ENCODE assay signal across 38 cellular contexts in genomic region chr2:72696559-72696958, GRCh38.
"Had no signal": no experiment of that assay in that cellular context is flagged by ENCODE, and none has a peak within 500 bp of the region (broad histone marks: within the 10 kb centered on the region; RNA-seq: fewer than 3 reads in every experiment).

No MANE protein-coding gene starts in this region.

- H3K4me3 Mint-ChIP-seq: activated B cell treated with CpG ODN at 0.5 μM for 24 hours; activated CD4-positive, alpha-beta memory T cell treated with anti-CD3 and anti-CD28 coated beads for 36 hours; activated CD4-positive, alpha-beta T cell treated with anti-CD3 and anti-CD28 coated beads, Interleukin-2, amount 10 ng/mL, durations not matched to agents 24 days and 14 days; activated CD8-positive, alpha-beta T cell treated with anti-CD3 and anti-CD28 coated beads for 36 hours; activated naive CD4-positive, alpha-beta T cell treated with anti-CD3 and anti-CD28 coated beads for 36 hours; activated naive CD8-positive, alpha-beta T cell treated with anti-CD3 and anti-CD28 coated beads for 36 hours; activated T-cell treated with anti-CD3 and anti-CD28 coated beads, Interleukin-2, amount 50 U/mL, for 4 hours; activated T-cell treated with anti-CD3 and anti-CD28 coated beads, Interleukin-2, amount 50 U/mL, for 72 hours; activated T-helper 1 cell treated with anti-CD3 and anti-CD28 coated beads, Interleukin-12 subunit alpha, Interleukin-12 subunit beta, Interleukin-2, Interleukin-4 antibody, amounts not matched to agents 30 ng/mL and 10 ng/mL and 1 ng/mL, durations not matched to agents 14 hours and 24 hours and 36 hours; activated T-helper 17 cell treated with anti-CD3 and anti-CD28 coated beads, Interleukin-2, amount 50 U/mL, for 72 hours; brain; central memory CD8-positive, alpha-beta T cell; T-helper 1 cell treated with Interleukin-12 subunit alpha and Interleukin-12 subunit beta and Interleukin-4 antibody, amounts not matched to agents 30 μg/mL and 1 μg/mL, for 36 hours; T-helper 2 cell treated with Interferon-gamma antibody and Interleukin-4, amounts not matched to agents 5 μg/mL and 100 μg/mL, for 36 hours had no signal

- ATAC-seq: activated CD8-positive, alpha-beta T cell treated with anti-CD3 and anti-CD28 coated beads for 36 hours; activated naive CD4-positive, alpha-beta T cell treated with anti-CD3 and anti-CD28 coated beads, Interleukin-2, amount 50 U/mL, for 72 hours; activated T-cell treated with anti-CD3 and anti-CD28 coated beads, Interleukin-2, amount 50 U/mL, for 4 hours; activated T-cell treated with anti-CD3 and anti-CD28 coated beads, Interleukin-2, amount 50 U/mL, for 72 hours; activated T-helper 17 cell treated with anti-CD3 and anti-CD28 coated beads, Interleukin-2, amount 50 U/mL, for 72 hours had no signal

- H3K9me3 ChIP-seq: adrenal gland, ascending aorta had no signal

- FAIRE-seq: bronchial epithelial cell had no signal

- H3K27me3 ChIP-seq: adrenal gland, ascending aorta, cardiac muscle cell had no signal

- H3K4me3 ChIP-seq: adrenal gland, ascending aorta, cardiac muscle cell had no signal

- H3K36me3 ChIP-seq: adrenal gland, cardiac muscle cell had no signal

- H3K9me3 Mint-ChIP-seq: activated B cell treated with CpG ODN at 0.5 μM for 24 hours; activated CD4-positive, alpha-beta memory T cell treated with anti-CD3 and anti-CD28 coated beads for 36 hours; activated CD4-positive, alpha-beta T cell treated with anti-CD3 and anti-CD28 coated beads, Interleukin-2, amount 10 ng/mL, durations not matched to agents 24 days and 14 days; activated CD8-positive, alpha-beta T cell treated with anti-CD3 and anti-CD28 coated beads for 36 hours; activated naive CD4-positive, alpha-beta T cell treated with anti-CD3 and anti-CD28 coated beads for 36 hours; activated naive CD4-positive, alpha-beta T cell treated with anti-CD3 and anti-CD28 coated beads, Interleukin-2, amount 50 U/mL, for 72 hours; activated naive CD8-positive, alpha-beta T cell treated with anti-CD3 and anti-CD28 coated beads for 36 hours; activated T-cell treated with anti-CD3 and anti-CD28 coated beads, Interleukin-2, amount 50 U/mL, for 4 hours; activated T-cell treated with anti-CD3 and anti-CD28 coated beads, Interleukin-2, amount 50 U/mL, for 72 hours; activated T-helper 1 cell treated with anti-CD3 and anti-CD28 coated beads, Interleukin-12 subunit alpha, Interleukin-12 subunit beta, Interleukin-2, Interleukin-4 antibody, amounts not matched to agents 30 ng/mL and 10 ng/mL and 1 ng/mL, durations not matched to agents 14 hours and 24 hours and 36 hours; central memory CD8-positive, alpha-beta T cell; T-helper 1 cell treated with Interleukin-12 subunit alpha and Interleukin-12 subunit beta and Interleukin-4 antibody, amounts not matched to agents 30 μg/mL and 1 μg/mL, for 36 hours; T-helper 2 cell treated with Interferon-gamma antibody and Interleukin-4, amounts not matched to agents 5 μg/mL and 100 μg/mL, for 36 hours had no signal

- H3K27ac Mint-ChIP-seq: activated B cell treated with CpG ODN at 0.5 μM for 24 hours; activated CD4-positive, alpha-beta memory T cell treated with anti-CD3 and anti-CD28 coated beads for 36 hours; activated CD4-positive, alpha-beta T cell treated with anti-CD3 and anti-CD28 coated beads, Interleukin-2, amount 10 ng/mL, durations not matched to agents 24 days and 14 days; activated CD8-positive, alpha-beta T cell treated with anti-CD3 and anti-CD28 coated beads for 36 hours; activated naive CD4-positive, alpha-beta T cell treated with anti-CD3 and anti-CD28 coated beads for 36 hours; activated naive CD4-positive, alpha-beta T cell treated with anti-CD3 and anti-CD28 coated beads, Interleukin-2, amount 50 U/mL, for 72 hours; activated naive CD8-positive, alpha-beta T cell treated with anti-CD3 and anti-CD28 coated beads for 36 hours; activated T-cell treated with anti-CD3 and anti-CD28 coated beads, Interleukin-2, amount 50 U/mL, for 72 hours; activated T-helper 1 cell treated with anti-CD3 and anti-CD28 coated beads, Interleukin-12 subunit alpha, Interleukin-12 subunit beta, Interleukin-2, Interleukin-4 antibody, amounts not matched to agents 30 ng/mL and 10 ng/mL and 1 ng/mL, durations not matched to agents 14 hours and 24 hours and 36 hours; activated T-helper 17 cell treated with anti-CD3 and anti-CD28 coated beads, Interleukin-2, amount 50 U/mL, for 72 hours; brain; T-helper 1 cell treated with Interleukin-12 subunit alpha and Interleukin-12 subunit beta and Interleukin-4 antibody, amounts not matched to agents 30 μg/mL and 1 μg/mL, for 36 hours; T-helper 2 cell treated with Interferon-gamma antibody and Interleukin-4, amounts not matched to agents 5 μg/mL and 100 μg/mL, for 36 hours had no signal

- DNase-seq: activated B cell treated with CpG ODN at 0.5 μM for 24 hours; activated CD4-positive, alpha-beta memory T cell treated with anti-CD3 and anti-CD28 coated beads for 36 hours; activated CD4-positive, alpha-beta T cell treated with anti-CD3 and anti-CD28 coated beads for 4 hours; activated CD4-positive, alpha-beta T cell treated with anti-CD3 and anti-CD28 coated beads, Interleukin-2, amount 10 ng/mL, durations not matched to agents 24 days and 14 days; activated CD4-positive, alpha-beta T cell treated with anti-CD3 and anti-CD28 coated beads, Interleukin-2, amount 50 U/mL, for 1 hour; activated CD4-positive, alpha-beta T cell treated with anti-CD3 and anti-CD28 coated beads, Interleukin-2, amount 50 U/mL, for 4 hours; activated CD4-positive, CD25-positive, alpha-beta regulatory T cell treated with anti-CD3 and anti-CD28 coated beads, Interleukin-2, amount 50 U/mL, for 72 hours; activated CD8-positive, alpha-beta memory T cell treated with anti-CD3 and anti-CD28 coated beads, Interleukin-2, amount 50 U/mL, for 4 hours; activated CD8-positive, alpha-beta T cell treated with anti-CD3 and anti-CD28 coated beads for 36 hours; activated effector memory CD4-positive, alpha-beta T cell treated with anti-CD3 and anti-CD28 coated beads, Interleukin-2, amount 50 U/mL, for 16 hours; activated gamma-delta T cell treated with Interleukin-2 at 50 U/mL for 16 hours; activated naive CD4-positive, alpha-beta T cell; activated naive CD4-positive, alpha-beta T cell treated with anti-CD3 and anti-CD28 coated beads for 36 hours; activated naive CD4-positive, alpha-beta T cell treated with anti-CD3 and anti-CD28 coated beads, Interleukin-2, amount 50 U/mL, for 16 hours; activated naive CD8-positive, alpha-beta T cell treated with anti-CD3 and anti-CD28 coated beads for 36 hours; activated T-cell treated with anti-CD3 and anti-CD28 coated beads for 4 hours; activated T-cell treated with anti-CD3 and anti-CD28 coated beads, Interleukin-2, amount 50 U/mL, for 1 hour; activated T-cell treated with anti-CD3 and anti-CD28 coated beads, Interleukin-2, amount 50 U/mL, for 4 hours; activated T-cell treated with anti-CD3 and anti-CD28 coated beads, Interleukin-2, amount 50 U/mL, for 72 hours; adrenal gland; amygdala; anterior cingulate cortex; caudate nucleus; cerebellar nuclear complex; T-helper 1 cell; T-helper 2 cell; T-helper 9 cell had no signal

- H3K4me1 Mint-ChIP-seq: activated B cell treated with CpG ODN at 0.5 μM for 24 hours; activated CD4-positive, alpha-beta T cell treated with anti-CD3 and anti-CD28 coated beads, Interleukin-2, amount 10 ng/mL, durations not matched to agents 24 days and 14 days; activated naive CD8-positive, alpha-beta T cell treated with anti-CD3 and anti-CD28 coated beads for 36 hours; activated T-helper 17 cell treated with anti-CD3 and anti-CD28 coated beads, Interleukin-2, amount 50 U/mL, for 72 hours had no signal

- H3K27ac ChIP-seq: adrenal gland, ascending aorta, cardiac muscle cell, VCaP had no signal

- H3K27me3 Mint-ChIP-seq: activated B cell treated with CpG ODN at 0.5 μM for 24 hours; activated CD4-positive, alpha-beta memory T cell treated with anti-CD3 and anti-CD28 coated beads for 36 hours; activated CD4-positive, alpha-beta T cell treated with anti-CD3 and anti-CD28 coated beads, Interleukin-2, amount 10 ng/mL, durations not matched to agents 24 days and 14 days; activated CD8-positive, alpha-beta T cell treated with anti-CD3 and anti-CD28 coated beads for 36 hours; activated naive CD8-positive, alpha-beta T cell treated with anti-CD3 and anti-CD28 coated beads for 36 hours; activated T-helper 17 cell treated with anti-CD3 and anti-CD28 coated beads, Interleukin-2, amount 50 U/mL, for 72 hours; brain; central memory CD8-positive, alpha-beta T cell had no signal
